9 cellular contexts compared by ENCODE assay signal in the genomic region with DNA sequence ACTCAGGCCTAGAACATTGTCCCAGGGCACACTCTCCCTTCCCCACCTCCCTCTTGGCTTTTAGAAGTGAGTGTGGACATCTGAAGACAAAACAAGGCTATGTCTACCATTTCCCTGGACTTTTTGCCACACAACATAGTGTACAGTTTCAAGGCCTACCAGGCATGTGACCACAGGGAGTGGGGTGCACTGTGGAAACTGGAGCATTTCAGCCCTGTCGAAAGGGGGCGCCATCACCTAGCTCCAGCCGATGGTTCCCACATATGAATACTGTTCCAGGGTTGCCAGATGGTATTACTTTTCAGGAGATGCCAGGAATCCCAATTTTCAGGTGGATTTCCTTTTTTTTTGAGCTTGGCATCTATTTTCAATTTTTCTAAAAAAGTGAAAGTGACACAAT.
DNase-seq lines count a peak whose midpoint lies in the region; ATAC-seq and TF ChIP-seq lines count a peak whose summit lies in the region.
"Had no signal": no experiment of that assay in that cellular context is flagged by ENCODE, and none has a peak within 500 bp of the region (broad histone marks: within the 10 kb centered on the region; RNA-seq: fewer than 3 reads in every experiment).

No MANE protein-coding gene starts in this region.

- no peak overlapping the region for H3K9ac ChIP-seq in KMS-11

- peak; percentile 58 for TF ChIP-seq CTCF in KMS-11 (conservative IDR thresholded peaks at IDR 0.05; ENCODE audit: low read depth, low read length)

- no peaks in the 10 kb centered on the region for H3K9me3 Mint-ChIP-seq in activated naive CD8-positive, alpha-beta T cell treated with anti-CD3 and anti-CD28 coated beads, Interleukin-2, amount 50 U/mL, for 24 hours
- H3K9me3 Mint-ChIP-seq: memory B cell had no signal

- H3K79me2 ChIP-seq in KMS-11 (ENCODE audit: insufficient read depth, low read depth): no peaks in the 10 kb centered on the region

- no peaks in the 10 kb centered on the region for H3K36me3 Mint-ChIP-seq in activated naive CD8-positive, alpha-beta T cell treated with anti-CD3 and anti-CD28 coated beads, Interleukin-2, amount 50 U/mL, for 24 hours (ENCODE audit: low read depth)

- no peaks in the 10 kb centered on the region for H4K20me1 ChIP-seq in KMS-11 (ENCODE audit: insufficient read depth)

- no peak overlapping the region for H3K4me3 ChIP-seq in KMS-11 (IDR thresholded peaks at IDR 0.05; ENCODE audit: insufficient read depth, low read depth, low read length)

- no peak for ATAC-seq in activated naive CD8-positive, alpha-beta T cell treated with anti-CD3 and anti-CD28 coated beads, Interleukin-2, amount 50 U/mL, for 24 hours
- ATAC-seq in HG02763 (IDR thresholded peaks at IDR 0.05; ENCODE audit: unreplicated experiment): no peak
- no peak for ATAC-seq in GM21723 (IDR thresholded peaks at IDR 0.05; ENCODE audit: unreplicated experiment)

- H3K27ac Mint-ChIP-seq in activated naive CD8-positive, alpha-beta T cell treated with anti-CD3 and anti-CD28 coated beads, Interleukin-2, amount 50 U/mL, for 24 hours: no peak overlapping the region
- H3K27ac Mint-ChIP-seq: memory B cell had no signal

- peak; percentile 1 for DNase-seq in NCI-H2107 treated with DMSO at 0.1 percent for 48 hours (lab: John Stamatoyannopoulos, UW; ENCODE audit: unreplicated experiment)
- no peak for DNase-seq in NCI-H2107 (lab: John Stamatoyannopoulos, UW)
- DNase-seq in activated naive CD8-positive, alpha-beta T cell treated with anti-CD3 and anti-CD28 coated beads, Interleukin-2, amount 50 U/mL, for 24 hours: peak; percentile 32
- DNase-seq in left kidney (ENCODE audit: low read depth, low spot score): peak; percentile 14
- no peak for DNase-seq in NCI-H524 treated with DMSO at 0.1 percent for 48 hours (lab: John Stamatoyannopoulos, UW)

- no peaks in the 10 kb centered on the region for H3K27me3 Mint-ChIP-seq in activated naive CD8-positive, alpha-beta T cell treated with anti-CD3 and anti-CD28 coated beads, Interleukin-2, amount 50 U/mL, for 24 hours
- H3K27me3 Mint-ChIP-seq: memory B cell had no signal

- H3K27ac ChIP-seq in KMS-11: no peak overlapping the region

- H3K27me3 ChIP-seq in KMS-11 (ENCODE audit: insufficient read depth, low read depth): no peaks in the 10 kb centered on the region

- H2AFZ ChIP-seq in KMS-11 (ENCODE audit: low read depth): no peak overlapping the region

- no peaks in the 10 kb centered on the region for H3K4me1 ChIP-seq in KMS-11 (ENCODE audit: low read depth, poor library complexity, severe bottlenecking)

- H3K36me3 ChIP-seq in KMS-11 (ENCODE audit: insufficient read depth): no peaks in the 10 kb centered on the region

- no peak overlapping the region for H3K4me3 Mint-ChIP-seq in activated naive CD8-positive, alpha-beta T cell treated with anti-CD3 and anti-CD28 coated beads, Interleukin-2, amount 50 U/mL, for 24 hours
- H3K4me3 Mint-ChIP-seq: memory B cell had no signal

- H3K4me2 ChIP-seq in KMS-11: no peak overlapping the region

- H3K4me1 Mint-ChIP-seq in activated naive CD8-positive, alpha-beta T cell treated with anti-CD3 and anti-CD28 coated beads, Interleukin-2, amount 50 U/mL, for 24 hours: no peaks in the 10 kb centered on the region
- H3K4me1 Mint-ChIP-seq: memory B cell had no signal

Comparison
In these comparisons a context has a peak if more than half of its experiments do, and no peak if none do; other contexts are left out.
1. DNase-seq: peak in NCI-H2107 treated with DMSO at 0.1 percent for 48 hours (single experiment), activated naive CD8-positive, alpha-beta T cell treated with anti-CD3 and anti-CD28 coated beads, Interleukin-2, amount 50 U/mL, for 24 hours (single experiment) and left kidney (single experiment); none in NCI-H2107 (single experiment) and NCI-H524 treated with DMSO at 0.1 percent for 48 hours (single experiment).